In genomic region chr9:121038452-121039203, GRCh38 we compare ENCODE assay signal across 28 cellular contexts.
"Had no signal": no experiment of that assay in that cellular context is flagged by ENCODE, and none has a peak within 500 bp of the region (broad histone marks: within the 10 kb centered on the region; RNA-seq: fewer than 3 reads in every experiment).

No MANE protein-coding gene starts in this region.

- H3K4me3 ChIP-seq: ascending aorta, cardiac muscle cell, colonic mucosa, psoas muscle, spleen, testis, transverse colon had no signal

- H3K79me2 ChIP-seq: parathyroid adenoma had no signal

- H3K27ac ChIP-seq: ascending aorta, cardiac muscle cell, colonic mucosa, parathyroid adenoma, psoas muscle, spleen, testis, transverse colon had no signal

- DNase-seq: activated CD4-positive, alpha-beta T cell treated with anti-CD3 and anti-CD28 coated beads for 4 hours; activated CD4-positive, alpha-beta T cell treated with anti-CD3 and anti-CD28 coated beads, Interleukin-2, amount 50 U/mL, for 4 hours; activated effector memory CD4-positive, alpha-beta T cell treated with Interleukin-2 at 50 U/mL for 16 hours; activated naive CD4-positive, alpha-beta T cell treated with Interleukin-2 at 50 U/mL for 16 hours; activated naive CD8-positive, alpha-beta T cell treated with anti-CD3 and anti-CD28 coated beads for 36 hours; activated T-cell treated with anti-CD3 and anti-CD28 coated beads for 4 hours; cerebellar nuclear complex; colonic mucosa; effector memory CD8-positive, alpha-beta T cell; erythroblast; foreskin melanocyte; islet precursor cell; mammary epithelial cell; naive thymus-derived CD4-positive, alpha-beta T cell; occipital lobe; psoas muscle; spleen; stimulated activated CD4-positive, alpha-beta T cell treated with anti-CD3 and anti-CD28 coated beads, Interleukin-2, amount 100 ng/mL, for 48 hours; stimulated activated naive CD4-positive, alpha-beta T cell treated with Interleukin-2 at 50 U/mL for 16 hours; T-cell; testis; transverse colon had no signal

- H3K4me1 ChIP-seq: ascending aorta, colonic mucosa, parathyroid adenoma, psoas muscle, spleen, testis, transverse colon had no signal

- H3K4me1 Mint-ChIP-seq: activated naive CD8-positive, alpha-beta T cell treated with anti-CD3 and anti-CD28 coated beads for 36 hours; naive thymus-derived CD4-positive, alpha-beta T cell; neural crest cell; T-cell had no signal

- H3K9me3 Mint-ChIP-seq: activated naive CD8-positive, alpha-beta T cell treated with anti-CD3 and anti-CD28 coated beads for 36 hours; effector memory CD8-positive, alpha-beta T cell; neural crest cell; T-helper 2 cell treated with Interferon-gamma antibody and Interleukin-4, amounts not matched to agents 5 μg/mL and 100 μg/mL, for 36 hours had no signal

- H3K9me3 ChIP-seq: ascending aorta, colonic mucosa, psoas muscle, testis, transverse colon had no signal

- ATAC-seq: effector memory CD8-positive, alpha-beta T cell; naive thymus-derived CD4-positive, alpha-beta T cell; psoas muscle; T-cell had no signal

- H3K9ac ChIP-seq: parathyroid adenoma had no signal

- H2AFZ ChIP-seq: parathyroid adenoma had no signal

- H3K27me3 ChIP-seq: ascending aorta, cardiac muscle cell, colonic mucosa, spleen, testis, transverse colon had no signal

- H3K27ac Mint-ChIP-seq: activated naive CD8-positive, alpha-beta T cell treated with anti-CD3 and anti-CD28 coated beads for 36 hours; brain; effector memory CD8-positive, alpha-beta T cell; T-cell; T-helper 2 cell treated with Interferon-gamma antibody and Interleukin-4, amounts not matched to agents 5 μg/mL and 100 μg/mL, for 36 hours had no signal

- H3K27me3 Mint-ChIP-seq: activated naive CD8-positive, alpha-beta T cell treated with anti-CD3 and anti-CD28 coated beads for 36 hours; brain; effector memory CD8-positive, alpha-beta T cell; T-cell had no signal

- H3K36me3 ChIP-seq: cardiac muscle cell, colonic mucosa, spleen had no signal

- H3K4me3 Mint-ChIP-seq: activated naive CD8-positive, alpha-beta T cell treated with anti-CD3 and anti-CD28 coated beads for 36 hours; brain; effector memory CD8-positive, alpha-beta T cell; naive thymus-derived CD4-positive, alpha-beta T cell; neural crest cell; T-cell; T-helper 2 cell treated with Interferon-gamma antibody and Interleukin-4, amounts not matched to agents 5 μg/mL and 100 μg/mL, for 36 hours had no signal
